Comparison of ENCODE assay signal across 8 cellular contexts in the genomic region with DNA sequence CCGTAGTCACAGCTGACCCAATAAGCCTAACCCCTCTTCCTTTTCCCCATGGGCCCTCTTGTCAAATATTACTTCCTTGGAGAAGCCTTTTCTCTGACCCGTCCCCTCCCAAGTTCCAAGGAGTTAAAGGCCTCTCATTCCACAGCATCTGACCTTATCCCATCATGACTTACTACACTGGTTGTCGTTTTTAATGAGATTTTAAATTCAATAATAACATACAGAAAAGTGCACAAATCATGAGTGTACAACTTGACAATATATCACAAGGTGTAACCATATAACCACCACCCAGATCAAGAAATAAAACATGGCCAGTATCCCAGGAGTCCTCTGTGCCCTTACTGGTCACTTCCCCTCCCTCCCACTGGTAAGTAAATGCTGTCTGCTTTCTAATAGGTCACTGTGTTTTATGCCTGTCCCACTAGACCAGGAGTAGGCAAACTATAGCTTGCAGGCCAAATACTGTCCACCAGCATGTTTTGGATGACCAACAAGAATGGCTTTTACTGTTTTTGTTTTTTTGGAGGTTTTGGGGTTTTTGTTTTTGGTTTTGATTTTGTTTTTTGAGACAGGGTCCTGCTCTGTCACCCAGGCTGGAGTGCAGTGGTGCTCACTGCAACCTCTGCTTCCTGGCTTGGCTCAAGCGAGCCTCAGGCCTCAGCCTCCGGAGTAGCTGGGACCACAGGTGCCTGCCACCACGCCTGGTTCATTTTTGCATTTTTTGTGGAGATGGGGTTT. TPM values are rescaled to one million over a fixed set of nuclear protein-coding genes. Genes with fewer than 3 reads are reported as not detected.
A peak's percentile ranks its signal among the peaks of the same experiment; 100 is the strongest.
DNase-seq lines count a peak whose midpoint lies in the region; ATAC-seq and TF ChIP-seq lines count a peak whose summit lies in the region.

No MANE protein-coding gene starts in this region.

- H3K4me3 ChIP-seq in MG63 (peak overlapping the region; percentile 78), body of pancreas (no peak overlapping the region)

- H3K4me3 Mint-ChIP-seq in mesothelial cell of epicardium = peak overlapping the region; percentile 82

- H3K36me3 ChIP-seq in MG63 (no peaks in the 10 kb centered on the region), body of pancreas (replicated peaks in 1 of 2; ENCODE audit: insufficient read depth in 1 of 2, low read depth in 2 of 2) (no peaks in the 10 kb centered on the region)

- peak overlapping the region; percentile 95 for H3K27ac Mint-ChIP-seq in mesothelial cell of epicardium

- no peaks in the 10 kb centered on the region for H3K9me3 Mint-ChIP-seq in mesothelial cell of epicardium

- H3K27me3 ChIP-seq in MG63 (no peaks in the 10 kb centered on the region), body of pancreas (no peaks in the 10 kb centered on the region)

- no peak for TF ChIP-seq CTCF in body of pancreas (IDR thresholded peaks at IDR 0.05)
- TF ChIP-seq CTCF in mesothelial cell of epicardium (IDR thresholded peaks at IDR 0.05; ENCODE audit: unreplicated experiment) = no peak

- 56 to 59% methylated on average over 6 of the region's 6 CpGs for WGBS in body of pancreas, 2 donors

- peaks cover 69% of the 10 kb centered on the region for H3K4me1 ChIP-seq in body of pancreas

- peaks cover 26% of the 10 kb centered on the region for H3K4me1 Mint-ChIP-seq in mesothelial cell of epicardium

- H3K27ac ChIP-seq in body of pancreas = peak overlapping the region; percentile 76 to 94 (median 92)

- TF ChIP-seq POLR2A in body of pancreas (IDR thresholded peaks at IDR 0.05) = no peak

- peak; percentile 71 for DNase-seq in DMS53 (lab: John Stamatoyannopoulos, UW)
- DNase-seq in MG63 = no peak
- DNase-seq in body of pancreas = no peak
- no peak for DNase-seq in mesothelial cell of epicardium (ENCODE audit: low spot score in 2 of 2, unreplicated experiment in 2 of 2)
- DNase-seq in cerebellar nuclear complex (lab: John Stamatoyannopoulos, UW) = no peak

- peaks cover 3% of the 10 kb centered on the region for H3K36me3 Mint-ChIP-seq in mesothelial cell of epicardium

- ATAC-seq in body of pancreas (no peak), GM18868 (IDR thresholded peaks at IDR 0.05; ENCODE audit: unreplicated experiment) (no peak), HG02885 (IDR thresholded peaks at IDR 0.05; ENCODE audit: poor library complexity, unreplicated experiment) (no peak), HG03159 (IDR thresholded peaks at IDR 0.05; ENCODE audit: unreplicated experiment) (no peak)

- intact Hi-C loops in body of pancreas (cut with DNase I) = no loop called here

- peaks cover 2% of the 10 kb centered on the region for H3K27me3 Mint-ChIP-seq in mesothelial cell of epicardium (ENCODE audit: low read depth)

- no peaks in the 10 kb centered on the region for H3K9me3 ChIP-seq in MG63
- H3K9me3 ChIP-seq in body of pancreas = no peaks in the 10 kb centered on the region

RNA-seq across cellular contexts. Expression of gene FDXR, which starts 1.2 kb away (rescaled TPM):
- total RNA-seq in MG63 (2014; rRNA removed; shearing (Covaris generic); ENCODE audit: low replicate concordance) = 8.4 and 15.6 TPM in 2 replicates
- total RNA-seq in body of pancreas (10 to 100 TPM; 14.3 to 25.7 TPM), mesothelial cell of epicardium (20.4 to 23.0 TPM (median 22.5 TPM) in 3 replicates)

RNA-seq across cellular contexts. Expression of gene GRIN2C, which starts 14.4 kb away (rescaled TPM):
- total RNA-seq in MG63 (2014; rRNA removed; shearing (Covaris generic); ENCODE audit: low replicate concordance) = not detected in 2 replicates
- total RNA-seq in body of pancreas (not detected), mesothelial cell of epicardium (0.16 to 0.29 TPM (median 0.18 TPM) in 3 replicates)

RNA-seq across cellular contexts. Expression of gene FADS6, which starts 19.4 kb away (rescaled TPM):
- total RNA-seq in MG63 (2014; rRNA removed; shearing (Covaris generic); ENCODE audit: low replicate concordance) = not detected in 2 replicates
- not detected for total RNA-seq in body of pancreas
- 0.14 to 0.85 TPM in 2 of 3 replicates, not detected in the other for total RNA-seq in mesothelial cell of epicardium

RNA-seq across cellular contexts. Expression of gene USH1G, which starts 49.0 kb away (rescaled TPM):
- not detected in 2 replicates for total RNA-seq in MG63 (2014; rRNA removed; shearing (Covaris generic); ENCODE audit: low replicate concordance)
- total RNA-seq in body of pancreas = under 1 TPM in 1 of 2 donors, not detected in 1; under 0.01 TPM
- total RNA-seq in mesothelial cell of epicardium = 3.1 to 3.9 TPM (median 3.9 TPM) in 3 replicates

RNA-seq across cellular contexts. Expression of gene OTOP2, which starts 50.0 kb away (rescaled TPM):
- total RNA-seq in MG63 (2014; rRNA removed; shearing (Covaris generic); ENCODE audit: low replicate concordance) = not detected in 2 replicates
- total RNA-seq in body of pancreas (not detected), mesothelial cell of epicardium (not detected in 3 replicates)
